ENCODE assay signal across 27 cellular contexts in the genomic region with DNA sequence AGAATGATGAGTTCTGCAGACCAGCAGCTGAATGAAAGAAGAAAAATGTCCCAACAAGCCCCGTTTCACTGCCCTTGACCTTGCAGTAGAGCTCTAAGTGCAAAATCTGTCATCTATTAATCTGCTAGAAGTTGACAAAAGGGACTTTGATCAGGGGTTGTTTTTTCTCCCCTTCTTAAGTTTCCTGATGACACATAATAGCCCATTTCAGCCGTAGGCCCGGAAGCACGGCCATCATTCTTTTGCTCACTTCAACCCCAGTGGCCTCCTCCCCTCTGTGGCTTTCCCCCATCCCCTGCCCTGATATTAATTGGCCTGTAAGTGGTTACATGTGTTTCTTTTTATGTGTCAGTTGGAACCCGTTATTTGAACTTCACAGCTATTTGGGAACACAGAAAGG.
A peak's percentile ranks its signal among the peaks of the same experiment; 100 is the strongest.
DNase-seq lines count a peak whose midpoint lies in the region; ATAC-seq, FAIRE-seq and TF ChIP-seq lines count a peak whose summit lies in the region.
"Had no signal": no experiment of that assay in that cellular context is flagged by ENCODE, and none has a peak within 500 bp of the region (broad histone marks: within the 10 kb centered on the region; RNA-seq: fewer than 3 reads in every experiment).

No MANE protein-coding gene starts in this region.

- H3K27me3 Mint-ChIP-seq in Calu3 (ENCODE audit: unreplicated experiment) = peaks cover 3% of the 10 kb centered on the region
- no peaks in the 10 kb centered on the region for H3K27me3 Mint-ChIP-seq in central memory CD8-positive, alpha-beta T cell

- no peak for ATAC-seq in central memory CD8-positive, alpha-beta T cell (replicated peaks; ENCODE audit: extremely low read depth, poor library complexity, severe bottlenecking)
- no peak for ATAC-seq in GM21723 (IDR thresholded peaks at IDR 0.05; ENCODE audit: unreplicated experiment)
- ATAC-seq: effector memory CD8-positive, alpha-beta T cell; esophagus mucosa; gastroesophageal sphincter; HCT116 had no signal

- BruUV-seq in Calu3 (replicated peaks; lab: Mats Ljungman, UMichigan) = no TSS peak

- H3K9me3 Mint-ChIP-seq in Calu3 (ENCODE audit: low read depth, unreplicated experiment) = peaks cover 10% of the 10 kb centered on the region
- no peaks in the 10 kb centered on the region for H3K9me3 Mint-ChIP-seq in central memory CD8-positive, alpha-beta T cell
- H3K9me3 Mint-ChIP-seq: CD4-positive, alpha-beta T cell had no signal

- H3K27ac Mint-ChIP-seq in Calu3 (ENCODE audit: unreplicated experiment) = no peak overlapping the region
- H3K27ac Mint-ChIP-seq in central memory CD8-positive, alpha-beta T cell (ENCODE audit: low read depth) = no peak overlapping the region
- H3K27ac Mint-ChIP-seq: activated B cell treated with CpG ODN at 0.5 μM for 24 hours; CD4-positive, alpha-beta T cell; neural progenitor cell had no signal

- peaks cover 38% of the 10 kb centered on the region for H3K4me1 Mint-ChIP-seq in Calu3 (ENCODE audit: low read depth, unreplicated experiment)
- peaks cover 71% of the 10 kb centered on the region for H3K4me1 Mint-ChIP-seq in central memory CD8-positive, alpha-beta T cell

- CTCF ChIA-PET in Calu3 (lab: Charles Lee) = interaction anchor here (0.7 to 1.7 kb wide), 5 partner anchors 9 to 176 kb away, joined by 3 to 6 read pairs (median 3); no protein-coding TSS in a partner anchor

- FAIRE-seq in GM18507 (lab: Jason Lieb, UNC) = peak; percentile 62
- FAIRE-seq: bronchial epithelial cell, islet of Langerhans had no signal

- H3K36me3 Mint-ChIP-seq in Calu3 (ENCODE audit: insufficient read depth, unreplicated experiment) = no peaks in the 10 kb centered on the region
- peaks cover 2% of the 10 kb centered on the region for H3K36me3 Mint-ChIP-seq in central memory CD8-positive, alpha-beta T cell (ENCODE audit: insufficient read depth)

- intact Hi-C loops in Calu3 (cut with micrococcal nuclease; ENCODE audit: unreplicated experiment) = loop anchor here (10.0 kb wide), 1 partner anchor 313 kb away; no protein-coding TSS in a partner anchor

- no peak overlapping the region for H3K4me3 Mint-ChIP-seq in Calu3 (ENCODE audit: low read depth, unreplicated experiment)
- H3K4me3 Mint-ChIP-seq in central memory CD8-positive, alpha-beta T cell = peak overlapping the region; percentile 9
- H3K4me3 Mint-ChIP-seq: activated B cell treated with CpG ODN at 0.5 μM for 24 hours; CD4-positive, alpha-beta T cell; neural progenitor cell had no signal

- TF ChIP-seq CTCF in Calu3 (IDR thresholded peaks at IDR 0.05; ENCODE audit: unreplicated experiment) = no peak

- DNase-seq in Calu3 (peak; percentile 61), GM18507 (ENCODE audit: extremely low spot score, insufficient read length, low read depth) (no peak), renal cortical epithelial cell (ENCODE audit: low read depth) (peak; percentile 71), NCI-H226 (no peak), activated gamma-delta T cell treated with Interleukin-2 at 50 U/mL for 16 hours (no peak)
- no peak for DNase-seq in central memory CD8-positive, alpha-beta T cell (ENCODE audit: low spot score in 2 of 2)
- DNase-seq: activated B cell treated with CpG ODN at 0.5 μM for 24 hours; activated CD4-positive, alpha-beta T cell treated with anti-CD3 and anti-CD28 coated beads, Interleukin-2, amount 50 U/mL, for 48 hours; activated effector memory CD4-positive, alpha-beta T cell treated with anti-CD3 and anti-CD28 coated beads, Interleukin-2, amount 50 U/mL, for 16 hours; activated T-cell treated with anti-CD3 and anti-CD28 coated beads for 4 hours; CD4-positive, alpha-beta T cell; colonic mucosa; DMS153; effector memory CD8-positive, alpha-beta T cell; GDM1; IMR-90; NCI-H1105; NCI-H1930; NCI-H748 treated with DMSO at 0.1 percent for 48 hours; transverse colon had no signal

Comparison
In these comparisons a context has a peak if more than half of its experiments do, and no peak if none do; other contexts are left out.
1. DNase-seq: peak in Calu3 (single experiment) and renal cortical epithelial cell (single experiment); none in GM18507 (single experiment), central memory CD8-positive, alpha-beta T cell (0 of 2), NCI-H226 (single experiment) and activated gamma-delta T cell treated with Interleukin-2 at 50 U/mL for 16 hours (single experiment).